In the genomic region with DNA sequence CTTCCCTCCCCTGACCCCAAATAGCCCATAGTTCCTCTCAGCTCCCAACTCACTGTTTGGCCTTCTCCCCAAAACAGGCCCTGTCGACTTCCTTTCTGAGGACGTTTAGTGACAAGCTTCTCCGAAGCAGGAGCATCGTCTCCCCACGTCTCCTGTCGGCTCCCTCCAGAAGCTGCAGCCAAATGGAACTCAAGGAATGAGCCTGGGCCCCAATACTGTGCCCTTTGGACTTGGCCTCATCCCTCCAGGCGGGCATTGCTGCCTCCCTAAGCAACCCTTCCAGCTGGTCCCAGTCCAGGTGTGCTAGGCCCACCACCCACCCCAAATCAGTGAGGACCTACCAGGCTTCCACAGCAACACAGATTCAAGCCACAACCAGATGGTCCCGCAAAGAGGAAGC, we compare ENCODE assay signal across 11 cellular contexts. TPM values are rescaled to one million over a fixed set of nuclear protein-coding genes. Genes with fewer than 3 reads are reported as not detected.
DNase-seq lines count a peak whose midpoint lies in the region; ATAC-seq, FAIRE-seq and TF ChIP-seq lines count a peak whose summit lies in the region.
"Had no signal": no experiment of that assay in that cellular context is flagged by ENCODE, and none has a peak within 500 bp of the region (broad histone marks: within the 10 kb centered on the region; RNA-seq: fewer than 3 reads in every experiment).

No MANE protein-coding gene starts in this region.

- H3K9me1 ChIP-seq in keratinocyte (ENCODE audit: control insufficient read depth, extremely low read depth, insufficient read depth, low read length) = peaks cover 6% of the 10 kb centered on the region

- peak overlapping the region; percentile 81 for H3K4me2 ChIP-seq in keratinocyte (ENCODE audit: control insufficient read depth, extremely low read depth, insufficient read depth, low read depth, low read length)

- H3K4me3 Mint-ChIP-seq in T-helper 17 cell = peak overlapping the region; percentile 56

- H3K79me2 ChIP-seq in keratinocyte (ENCODE audit: control insufficient read depth, insufficient read depth, low read length) = peaks cover 62% of the 10 kb centered on the region

- ATAC-seq in T-helper 17 cell = no peak
- ATAC-seq in GM19023 (IDR thresholded peaks at IDR 0.05; ENCODE audit: unreplicated experiment) = no peak

- dilution Hi-C loops in keratinocyte (cut with MboI; ENCODE audit: extremely low pct_ligation_motif_present, low sequenced_read_pairs) = no loop called here

- FAIRE-seq in GM12891 (lab: Jason Lieb, UNC) = peak; percentile 26
- FAIRE-seq in keratinocyte (lab: Jason Lieb, UNC) = no peak
- FAIRE-seq in small intestine (lab: Jason Lieb, UNC) = no peak
- FAIRE-seq: endometrium had no signal

- H3K27ac ChIP-seq in keratinocyte (ENCODE audit: control insufficient read depth, insufficient read depth, low read length) (peak overlapping the region; percentile 84), small intestine (ENCODE audit: low read depth in 1 of 2, low read length in 1 of 2) (peak overlapping the region; percentile 95 to 96)

- 17 to 44% (median 32%) methylated on average over 8 of the region's 8 CpGs for WGBS in small intestine, 3 donors

- in situ Hi-C loops in KBM-7 (cut with MboI; ENCODE audit: low pct_unique_long_range_greater_than_20kb, low sequenced_read_pairs) = no loop called here

- H3K36me3 ChIP-seq in keratinocyte (ENCODE audit: control insufficient read depth in 2 of 2, extremely low read depth in 1 of 2, insufficient read depth in 2 of 2, low read length in 2 of 2) (peaks cover 4% of the 10 kb centered on the region in 2 experiments), small intestine (ENCODE audit: control insufficient read depth in 2 of 2, insufficient read depth in 2 of 2, low read length in 2 of 2) (no peaks in the 10 kb centered on the region)

- no peak overlapping the region for H3K4me3 ChIP-seq in keratinocyte (ENCODE audit: control insufficient read depth in 2 of 3, extremely low read depth in 1 of 3, insufficient read depth in 2 of 3, low read depth in 1 of 3, low read length in 3 of 3)
- peak overlapping the region in 1 of 2 donors; percentile 52 for H3K4me3 ChIP-seq in small intestine (ENCODE audit: low read depth in 1 of 2, low read length in 2 of 2)

- H3K9me3 ChIP-seq in T-helper 17 cell (ENCODE audit: control insufficient read depth, low read length, poor library complexity, severe bottlenecking) (no peaks in the 10 kb centered on the region), keratinocyte (ENCODE audit: control insufficient read depth, low read depth, low read length) (no peaks in the 10 kb centered on the region), small intestine (ENCODE audit: control insufficient read depth, low read depth) (no peaks in the 10 kb centered on the region)

- H2AFZ ChIP-seq in keratinocyte (ENCODE audit: control insufficient read depth, low read length) = no peak overlapping the region

- H3K27me3 Mint-ChIP-seq in T-helper 17 cell = no peaks in the 10 kb centered on the region

- TF ChIP-seq POLR2A in GM12891 (IDR thresholded peaks at IDR 0.05; ENCODE audit: low read depth, low read length) = no peak

- no peaks in the 10 kb centered on the region for H3K36me3 Mint-ChIP-seq in T-helper 17 cell (ENCODE audit: low read depth)

- no peak for TF ChIP-seq CTCF in keratinocyte (optimal IDR thresholded peaks at IDR 0.05 in 1 of 3, IDR thresholded peaks at IDR 0.05 in 1 of 3, conservative IDR thresholded peaks at IDR 0.05 in 1 of 3; ENCODE audit: extremely low read depth in 1 of 3, insufficient read depth in 2 of 3, low read length in 3 of 3)

- H3K4me1 Mint-ChIP-seq in T-helper 17 cell = peaks cover 31% of the 10 kb centered on the region

- H3K27me3 ChIP-seq in keratinocyte (ENCODE audit: control insufficient read depth, extremely low read depth, insufficient read depth, low read length) (no peaks in the 10 kb centered on the region), small intestine (ENCODE audit: control insufficient read depth in 2 of 2, insufficient read depth in 2 of 2, low read length in 2 of 2) (no peaks in the 10 kb centered on the region)

- peaks cover 4% of the 10 kb centered on the region for H4K20me1 ChIP-seq in keratinocyte (ENCODE audit: control insufficient read depth, extremely low read depth, insufficient read depth, low read length)

- DNase-seq in GM12891 (ENCODE audit: insufficient read length, low spot score) (no peak), T-helper 17 cell (no peak), keratinocyte (ENCODE audit: low read depth, low spot score) (no peak), small intestine (peak; percentile 80), KBM-7 (no peak), SHP77 treated with DMSO at 0.1 percent for 48 hours (lab: John Stamatoyannopoulos, UW) (no peak)
- DNase-seq: activated CD8-positive, alpha-beta memory T cell treated with anti-CD3 and anti-CD28 coated beads, Interleukin-2, amount 50 U/mL, for 48 hours; NCI-H1092 treated with DMSO at 0.1 percent for 48 hours; stimulated activated CD4-positive, alpha-beta T cell treated with anti-CD3 and anti-CD28 coated beads, Interleukin-4, amount 100 ng/mL, for 24 hours had no signal

- H3K27ac Mint-ChIP-seq in T-helper 17 cell = peak overlapping the region; percentile 96

- H3K4me1 ChIP-seq in keratinocyte (ENCODE audit: control insufficient read depth, extremely low read depth, insufficient read depth, low read length) (peaks cover 59% of the 10 kb centered on the region), small intestine (ENCODE audit: control insufficient read depth in 2 of 2, insufficient read depth in 1 of 2, low read depth in 1 of 2, low read length in 1 of 2) (peaks cover 12 to 17% of the 10 kb centered on the region in 2 donors)

- H3K9ac ChIP-seq in keratinocyte (ENCODE audit: control insufficient read depth, extremely low read depth, insufficient read depth, low read length) = peak overlapping the region; percentile 69

TF ChIP-seq in GM12891, 5 proteins besides CTCF, POLR2A, EP300 and RAD21:
- TF ChIP-seq TAF1 (IDR thresholded peaks at IDR 0.05; ENCODE audit: low read depth, low read length) (no peak), SPI1 (IDR thresholded peaks at IDR 0.05; ENCODE audit: low read depth, low read length) (no peak), POU2F2 (IDR thresholded peaks at IDR 0.05; ENCODE audit: low read depth, low read length) (no peak), POLR2AphosphoS5 (IDR thresholded peaks at IDR 0.05; ENCODE audit: low read depth, low read length) (no peak), PAX5 (IDR thresholded peaks at IDR 0.05; ENCODE audit: insufficient read depth, low read length, severe bottlenecking) (no peak)

RNA-seq across cellular contexts. Expression of a gene that starts 33.0 kb away (rescaled TPM):
- polyA plus RNA-seq in GM12891 (2012; ENCODE audit: low read depth, missing spikeins) = 61.5 TPM
- 1 to 10 TPM; 4.9 to 7.1 TPM for total RNA-seq in T-helper 17 cell
- polyA plus RNA-seq in keratinocyte (195 to 349 TPM (median 226 TPM) in 3 replicates), small intestine (10 to 100 TPM; 63.5 to 93.8 (median 83.9) TPM)
- polyA plus RNA-seq in keratinocyte (2011; ENCODE audit: low read depth) = 45.1 TPM
- 181 and 317 TPM in 2 replicates for polyA plus RNA-seq in keratinocyte (2011; cell fraction: cytosol; rRNA removed)
- polyA plus RNA-seq in keratinocyte (2011; cell fraction: nucleus; rRNA removed) = 182 and 242 TPM in 2 replicates
- 89.4 and 275 TPM in 2 replicates for polyA plus RNA-seq in keratinocyte (2012; ENCODE audit: low replicate concordance)
- polyA minus RNA-seq in keratinocyte = 126 to 203 TPM (median 149 TPM) in 3 replicates
- 156 TPM for polyA minus RNA-seq in keratinocyte (2011; cell fraction: cytosol; rRNA and poly(A)+ RNA removed)
- polyA minus RNA-seq in keratinocyte (2011; cell fraction: nucleus; rRNA and poly(A)+ RNA removed) = 79.8 and 80.3 TPM in 2 replicates

RNA-seq across cellular contexts. Expression of a gene that starts 59.2 kb away (rescaled TPM):
- polyA plus RNA-seq in GM12891 (2012; ENCODE audit: low read depth, missing spikeins) = 0.85 TPM
- total RNA-seq in T-helper 17 cell = not detected
- polyA plus RNA-seq in keratinocyte (30.1 to 51.6 TPM (median 33.9 TPM) in 3 replicates), small intestine (1 to 10 TPM in 2 of 3 donors, under 1 TPM in 1; 0.55 to 2.2 (median 1.1) TPM)
- polyA plus RNA-seq in keratinocyte (2011; ENCODE audit: low read depth) = 20.4 TPM
- polyA plus RNA-seq in keratinocyte (2011; cell fraction: cytosol; rRNA removed) = 32.5 and 63.3 TPM in 2 replicates
- polyA plus RNA-seq in keratinocyte (2011; cell fraction: nucleus; rRNA removed) = 70.8 and 105 TPM in 2 replicates
- polyA plus RNA-seq in keratinocyte (2012; ENCODE audit: low replicate concordance) = 52.0 and 70.3 TPM in 2 replicates
- polyA minus RNA-seq in keratinocyte = 26.9 to 42.5 TPM (median 37.1 TPM) in 3 replicates
- polyA minus RNA-seq in keratinocyte (2011; cell fraction: cytosol; rRNA and poly(A)+ RNA removed) = 90.9 TPM
- 79.5 and 80.0 TPM in 2 replicates for polyA minus RNA-seq in keratinocyte (2011; cell fraction: nucleus; rRNA and poly(A)+ RNA removed)

Comparison
In these comparisons a context has a peak if more than half of its experiments do, and no peak if none do; other contexts are left out.
1. RNA of a gene that starts 59.2 kb away (polyA plus RNA-seq): 20.4 to 105 TPM in keratinocyte; 0.55 to 2.2 TPM in small intestine; every median in the first group is over 4 times any median in the second.